Comparison of ENCODE assay signal across 21 cellular contexts in genomic region chr4:147933779-147934178, GRCh38.
"Had no signal": no experiment of that assay in that cellular context is flagged by ENCODE, and none has a peak within 500 bp of the region (broad histone marks: within the 10 kb centered on the region; RNA-seq: fewer than 3 reads in every experiment).

No MANE protein-coding gene starts in this region.

- H3K4me1 ChIP-seq: esophagus squamous epithelium, lower lobe of right lung, parathyroid adenoma, testis had no signal

- H3K9me3 Mint-ChIP-seq: effector memory CD8-positive, alpha-beta T cell; immature natural killer cell; natural killer cell had no signal

- H2AFZ ChIP-seq: parathyroid adenoma had no signal

- H3K27me3 ChIP-seq: esophagus squamous epithelium, neutrophil, right atrium auricular region, sigmoid colon, testis, tibial artery had no signal

- H3K36me3 ChIP-seq: neutrophil had no signal

- DNase-seq: cortex of kidney; erythroblast; esophagus squamous epithelium; foreskin melanocyte; islet precursor cell; kidney glomerular epithelial cell; left ventricle myocardium inferior; lower lobe of right lung; natural killer cell; sigmoid colon; stimulated activated CD4-positive, alpha-beta T cell treated with anti-CD3 and anti-CD28 coated beads, Interleukin-4, amount 100 ng/mL, for 4 hours; stimulated activated naive CD4-positive, alpha-beta T cell; testis; tibial artery had no signal

- H3K4me1 Mint-ChIP-seq: immature natural killer cell, natural killer cell had no signal

- H3K27ac Mint-ChIP-seq: effector memory CD8-positive, alpha-beta T cell; immature natural killer cell; natural killer cell; progenitor cell of endocrine pancreas; type B pancreatic cell had no signal

- H3K9ac ChIP-seq: parathyroid adenoma had no signal

- H3K27me3 Mint-ChIP-seq: effector memory CD8-positive, alpha-beta T cell; progenitor cell of endocrine pancreas; type B pancreatic cell had no signal

- H3K4me3 ChIP-seq: esophagus squamous epithelium, left ventricle myocardium inferior, lower lobe of right lung, right atrium auricular region, sigmoid colon, testis, tibial artery had no signal

- H3K27ac ChIP-seq: esophagus squamous epithelium, left ventricle myocardium inferior, lower lobe of right lung, neutrophil, parathyroid adenoma, right atrium auricular region, sigmoid colon, testis, tibial artery had no signal

- H3K9me3 ChIP-seq: esophagus squamous epithelium, left ventricle myocardium inferior, lower lobe of right lung, neutrophil, right atrium auricular region, sigmoid colon, testis, tibial artery had no signal

- H3K4me3 Mint-ChIP-seq: effector memory CD8-positive, alpha-beta T cell; immature natural killer cell; natural killer cell; type B pancreatic cell had no signal
